1 cellular context compared by ENCODE assay signal in genomic region chr6:158626360-158627167, GRCh38.
TF ChIP-seq lines count a peak whose summit lies in the region.

No MANE protein-coding gene starts in this region.

TF ChIP-seq in HEK293, 187 proteins besides CTCF, POLR2A, EP300 and RAD21 (continued from another document):
- TF ChIP-seq, protein P1, sequence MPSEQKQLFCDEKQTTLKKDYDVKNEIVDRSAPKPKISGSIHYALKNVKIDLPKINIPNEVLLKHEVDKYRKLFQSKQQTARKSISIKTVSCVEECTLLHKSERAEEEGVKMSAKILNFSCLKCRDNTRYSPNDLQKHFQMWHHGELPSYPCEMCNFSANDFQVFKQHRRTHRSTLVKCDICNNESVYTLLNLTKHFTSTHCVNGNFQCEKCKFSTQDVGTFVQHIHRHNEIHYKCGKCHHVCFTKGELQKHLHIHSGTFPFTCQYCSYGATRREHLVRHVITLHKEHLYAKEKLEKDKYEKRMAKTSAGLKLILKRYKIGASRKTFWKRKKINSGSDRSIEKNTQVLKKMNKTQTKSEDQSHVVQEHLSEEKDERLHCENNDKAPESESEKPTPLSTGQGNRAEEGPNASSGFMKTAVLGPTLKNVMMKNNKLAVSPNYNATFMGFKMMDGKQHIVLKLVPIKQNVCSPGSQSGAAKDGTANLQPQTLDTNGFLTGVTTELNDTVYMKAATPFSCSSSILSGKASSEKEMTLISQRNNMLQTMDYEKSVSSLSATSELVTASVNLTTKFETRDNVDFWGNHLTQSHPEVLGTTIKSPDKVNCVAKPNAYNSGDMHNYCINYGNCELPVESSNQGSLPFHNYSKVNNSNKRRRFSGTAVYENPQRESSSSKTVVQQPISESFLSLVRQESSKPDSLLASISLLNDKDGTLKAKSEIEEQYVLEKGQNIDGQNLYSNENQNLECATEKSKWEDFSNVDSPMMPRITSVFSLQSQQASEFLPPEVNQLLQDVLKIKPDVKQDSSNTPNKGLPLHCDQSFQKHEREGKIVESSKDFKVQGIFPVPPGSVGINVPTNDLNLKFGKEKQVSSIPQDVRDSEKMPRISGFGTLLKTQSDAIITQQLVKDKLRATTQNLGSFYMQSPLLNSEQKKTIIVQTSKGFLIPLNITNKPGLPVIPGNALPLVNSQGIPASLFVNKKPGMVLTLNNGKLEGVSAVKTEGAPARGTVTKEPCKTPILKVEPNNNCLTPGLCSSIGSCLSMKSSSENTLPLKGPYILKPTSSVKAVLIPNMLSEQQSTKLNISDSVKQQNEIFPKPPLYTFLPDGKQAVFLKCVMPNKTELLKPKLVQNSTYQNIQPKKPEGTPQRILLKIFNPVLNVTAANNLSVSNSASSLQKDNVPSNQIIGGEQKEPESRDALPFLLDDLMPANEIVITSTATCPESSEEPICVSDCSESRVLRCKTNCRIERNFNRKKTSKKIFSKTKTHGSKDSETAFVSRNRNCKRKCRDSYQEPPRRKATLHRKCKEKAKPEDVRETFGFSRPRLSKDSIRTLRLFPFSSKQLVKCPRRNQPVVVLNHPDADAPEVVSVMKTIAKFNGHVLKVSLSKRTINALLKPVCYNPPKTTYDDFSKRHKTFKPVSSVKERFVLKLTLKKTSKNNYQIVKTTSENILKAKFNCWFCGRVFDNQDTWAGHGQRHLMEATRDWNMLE (tag by site-specific recombination; conservative IDR thresholded peaks at IDR 0.05; ENCODE audit: low read depth): no peak
- TF ChIP-seq YY1 (tag by site-specific recombination; IDR thresholded peaks at IDR 0.05): no peak
- no peak for TF ChIP-seq ZFP41 (tag by site-specific recombination; IDR thresholded peaks at IDR 0.05; ENCODE audit: borderline replicate concordance)
- TF ChIP-seq ZNF544 (tag by site-specific recombination; IDR thresholded peaks at IDR 0.05): 0 out of 2 replicates have a peak, but pooled peaks have one; percentile 44
- TF ChIP-seq ZSCAN23 (tag by site-specific recombination; IDR thresholded peaks at IDR 0.05): no peak
- no peak for TF ChIP-seq ZNF707 (tag by site-specific recombination; IDR thresholded peaks at IDR 0.05)
- TF ChIP-seq KLF1 (tag by site-specific recombination; IDR thresholded peaks at IDR 0.05): peak; percentile 84
- peak; percentile 40; the same call in 1 of the 2 replicates for TF ChIP-seq KLF8 (tag by site-specific recombination; IDR thresholded peaks at IDR 0.05)
- no peak for TF ChIP-seq ZNF843 (tag by site-specific recombination; IDR thresholded peaks at IDR 0.05)
- TF ChIP-seq ZSCAN16 (tag by site-specific recombination; IDR thresholded peaks at IDR 0.05): no peak
- no peak for TF ChIP-seq ZNF48 (tag by site-specific recombination; IDR thresholded peaks at IDR 0.05)
- TF ChIP-seq ZNF473 (tag by site-specific recombination; IDR thresholded peaks at IDR 0.05): no peak
- TF ChIP-seq, protein P2, sequence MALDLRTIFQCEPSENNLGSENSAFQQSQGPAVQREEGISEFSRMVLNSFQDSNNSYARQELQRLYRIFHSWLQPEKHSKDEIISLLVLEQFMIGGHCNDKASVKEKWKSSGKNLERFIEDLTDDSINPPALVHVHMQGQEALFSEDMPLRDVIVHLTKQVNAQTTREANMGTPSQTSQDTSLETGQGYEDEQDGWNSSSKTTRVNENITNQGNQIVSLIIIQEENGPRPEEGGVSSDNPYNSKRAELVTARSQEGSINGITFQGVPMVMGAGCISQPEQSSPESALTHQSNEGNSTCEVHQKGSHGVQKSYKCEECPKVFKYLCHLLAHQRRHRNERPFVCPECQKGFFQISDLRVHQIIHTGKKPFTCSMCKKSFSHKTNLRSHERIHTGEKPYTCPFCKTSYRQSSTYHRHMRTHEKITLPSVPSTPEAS (tag by site-specific recombination; IDR thresholded peaks at IDR 0.05): peak; percentile 39; the same call in 1 of the 2 replicates
- TF ChIP-seq ZNF558 (tag by site-specific recombination; IDR thresholded peaks at IDR 0.05): no peak
- TF ChIP-seq ZNF514 (tag by site-specific recombination; IDR thresholded peaks at IDR 0.05): no peak
- TF ChIP-seq ZNF560 (tag by site-specific recombination; IDR thresholded peaks at IDR 0.05; ENCODE audit: borderline replicate concordance): no peak
- TF ChIP-seq ZNF311 (tag by site-specific recombination; IDR thresholded peaks at IDR 0.05; ENCODE audit: borderline replicate concordance): 0 out of 2 replicates have a peak, but pooled peaks have one; percentile 71
- no peak for TF ChIP-seq ZBTB21 (tag by site-specific recombination; IDR thresholded peaks at IDR 0.05)
- TF ChIP-seq ZNF692 (tag by site-specific recombination; IDR thresholded peaks at IDR 0.05): no peak
- no peak for TF ChIP-seq ZNF701 (tag by site-specific recombination; IDR thresholded peaks at IDR 0.05)
- TF ChIP-seq, protein P3, sequence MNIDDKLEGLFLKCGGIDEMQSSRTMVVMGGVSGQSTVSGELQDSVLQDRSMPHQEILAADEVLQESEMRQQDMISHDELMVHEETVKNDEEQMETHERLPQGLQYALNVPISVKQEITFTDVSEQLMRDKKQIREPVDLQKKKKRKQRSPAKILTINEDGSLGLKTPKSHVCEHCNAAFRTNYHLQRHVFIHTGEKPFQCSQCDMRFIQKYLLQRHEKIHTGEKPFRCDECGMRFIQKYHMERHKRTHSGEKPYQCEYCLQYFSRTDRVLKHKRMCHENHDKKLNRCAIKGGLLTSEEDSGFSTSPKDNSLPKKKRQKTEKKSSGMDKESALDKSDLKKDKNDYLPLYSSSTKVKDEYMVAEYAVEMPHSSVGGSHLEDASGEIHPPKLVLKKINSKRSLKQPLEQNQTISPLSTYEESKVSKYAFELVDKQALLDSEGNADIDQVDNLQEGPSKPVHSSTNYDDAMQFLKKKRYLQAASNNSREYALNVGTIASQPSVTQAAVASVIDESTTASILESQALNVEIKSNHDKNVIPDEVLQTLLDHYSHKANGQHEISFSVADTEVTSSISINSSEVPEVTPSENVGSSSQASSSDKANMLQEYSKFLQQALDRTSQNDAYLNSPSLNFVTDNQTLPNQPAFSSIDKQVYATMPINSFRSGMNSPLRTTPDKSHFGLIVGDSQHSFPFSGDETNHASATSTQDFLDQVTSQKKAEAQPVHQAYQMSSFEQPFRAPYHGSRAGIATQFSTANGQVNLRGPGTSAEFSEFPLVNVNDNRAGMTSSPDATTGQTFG (tag by site-specific recombination; IDR thresholded peaks at IDR 0.05; ENCODE audit: borderline replicate concordance): no peak
- TF ChIP-seq KLF10 (tag by site-specific recombination; IDR thresholded peaks at IDR 0.05): no peak
- no peak for TF ChIP-seq ZNF549 (tag by site-specific recombination; IDR thresholded peaks at IDR 0.05)
- TF ChIP-seq ZNF175 (tag by site-specific recombination; IDR thresholded peaks at IDR 0.05): 0 out of 2 replicates have a peak, but pooled peaks have one; percentile 65
- no peak for TF ChIP-seq ZNF16 (tag by site-specific recombination; IDR thresholded peaks at IDR 0.05; ENCODE audit: low read depth)
- no peak for TF ChIP-seq YY2 (tag by site-specific recombination; IDR thresholded peaks at IDR 0.05)
- 0 out of 2 replicates have a peak, but pooled peaks have one; percentile 44 for TF ChIP-seq ZNF776 (tag by site-specific recombination; IDR thresholded peaks at IDR 0.05; ENCODE audit: borderline replicate concordance)
- TF ChIP-seq ZBTB6 (tag by site-specific recombination; IDR thresholded peaks at IDR 0.05): no peak
- peak; percentile 36; the same call in 1 of the 2 replicates for TF ChIP-seq ZNF169 (tag by site-specific recombination; IDR thresholded peaks at IDR 0.05)
- no peak for TF ChIP-seq ZNF184 (tag by site-specific recombination; IDR thresholded peaks at IDR 0.05)
- TF ChIP-seq ZNF404 (tag by site-specific recombination; IDR thresholded peaks at IDR 0.05): no peak
- no peak for TF ChIP-seq ZSCAN30 (tag by site-specific recombination; IDR thresholded peaks at IDR 0.05)
- no peak for TF ChIP-seq ZBTB20 (tag by site-specific recombination; IDR thresholded peaks at IDR 0.05)
- no peak for TF ChIP-seq ZFP37 (tag by site-specific recombination; IDR thresholded peaks at IDR 0.05)
- no peak for TF ChIP-seq ZNF223 (tag by site-specific recombination; IDR thresholded peaks at IDR 0.05)
- no peak for TF ChIP-seq ZNF138 (tag by site-specific recombination; IDR thresholded peaks at IDR 0.05; ENCODE audit: borderline replicate concordance)
- no peak for TF ChIP-seq ZNF292 (tag by site-specific recombination; IDR thresholded peaks at IDR 0.05; ENCODE audit: borderline replicate concordance, low read depth)
- TF ChIP-seq ZNF664 (tag by site-specific recombination; IDR thresholded peaks at IDR 0.05): no peak
- TF ChIP-seq, protein P4, sequence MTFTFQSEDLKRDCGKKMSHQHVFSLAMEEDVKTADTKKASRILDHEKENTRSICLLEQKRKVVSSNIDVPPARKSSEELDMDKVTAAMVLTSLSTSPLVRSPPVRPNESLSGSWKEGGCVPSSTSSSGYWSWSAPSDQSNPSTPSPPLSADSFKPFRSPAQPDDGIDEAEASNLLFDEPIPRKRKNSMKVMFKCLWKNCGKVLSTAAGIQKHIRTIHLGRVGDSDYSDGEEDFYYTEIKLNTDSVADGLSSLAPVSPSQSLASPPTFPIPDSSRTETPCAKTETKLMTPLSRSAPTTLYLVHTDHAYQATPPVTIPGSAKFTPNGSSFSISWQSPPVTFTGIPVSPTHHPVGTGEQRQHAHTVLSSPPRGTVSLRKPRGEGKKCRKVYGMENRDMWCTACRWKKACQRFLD (tag by site-specific recombination; IDR thresholded peaks at IDR 0.05): no peak
- TF ChIP-seq ZBTB8A (tag by site-specific recombination; IDR thresholded peaks at IDR 0.05): no peak
- TF ChIP-seq ZNF621 (tag by site-specific recombination; IDR thresholded peaks at IDR 0.05): 0 out of 2 replicates have a peak, but pooled peaks have one; percentile 30
- no peak for TF ChIP-seq ZNF837 (tag by site-specific recombination; IDR thresholded peaks at IDR 0.05)
- TF ChIP-seq SETDB1 (IDR thresholded peaks at IDR 0.05; ENCODE audit: insufficient read length, low read length): no peak
- no peak for TF ChIP-seq BCL11B (tag by site-specific recombination; IDR thresholded peaks at IDR 0.05; ENCODE audit: low read depth)
- TF ChIP-seq ZNF623 (tag by site-specific recombination; IDR thresholded peaks at IDR 0.05): no peak
- TF ChIP-seq PBX3 (CRISPR knock-in tag; IDR thresholded peaks at IDR 0.05): no peak
- no peak for TF ChIP-seq RBAK (tag by site-specific recombination; IDR thresholded peaks at IDR 0.05)
- no peak for TF ChIP-seq BCL11A (tag by site-specific recombination; IDR thresholded peaks at IDR 0.05; ENCODE audit: low read depth)
- TF ChIP-seq ZNF214 (tag by site-specific recombination; IDR thresholded peaks at IDR 0.05; ENCODE audit: borderline replicate concordance): no peak
TF ChIP-seq in HEK293: peak in this region for 18.
